Comparison of ENCODE assay signal across 21 cellular contexts in genomic region chr5:5828619-5829018, GRCh38.
"Had no signal": no experiment of that assay in that cellular context is flagged by ENCODE, and none has a peak within 500 bp of the region (broad histone marks: within the 10 kb centered on the region; RNA-seq: fewer than 3 reads in every experiment).

No MANE protein-coding gene starts in this region.

- H3K9me3 ChIP-seq: colonic mucosa, esophagus squamous epithelium, gastrocnemius medialis, heart right ventricle, left lung, lower lobe of right lung, mucosa of descending colon had no signal

- H3K4me1 ChIP-seq: colonic mucosa, esophagus squamous epithelium, left lung, lower lobe of right lung had no signal

- DNase-seq: colonic mucosa; cortex of kidney; effector CD8-positive, alpha-beta T cell; effector memory CD8-positive, alpha-beta T cell; endodermal cell; erythroblast; esophagus squamous epithelium; foreskin fibroblast; foreskin melanocyte; gastrocnemius medialis; glutamatergic neuron; head of caudate nucleus; heart right ventricle; hippocampal formation; left cardiac atrium; left lung; left ventricle myocardium superior; lower lobe of right lung; mesenchymal stem cell; mucosa of descending colon had no signal

- H3K27me3 ChIP-seq: colonic mucosa, esophagus squamous epithelium, gastrocnemius medialis, heart right ventricle, left lung had no signal

- H3K27ac ChIP-seq: colonic mucosa, epithelial cell of prostate, esophagus squamous epithelium, gastrocnemius medialis, heart right ventricle, left lung, lower lobe of right lung had no signal

- H3K4me3 ChIP-seq: colonic mucosa, esophagus squamous epithelium, gastrocnemius medialis, heart right ventricle, left lung, lower lobe of right lung, mucosa of descending colon had no signal

- H3K36me3 ChIP-seq: colonic mucosa, esophagus squamous epithelium, gastrocnemius medialis, heart right ventricle, left lung, lower lobe of right lung had no signal
